In genomic region chr16:29830774-29831173, GRCh38 we compare ENCODE assay signal across 22 cellular contexts. TPM values are rescaled to one million over a fixed set of nuclear protein-coding genes. Genes with fewer than 3 reads are reported as not detected.
"Had no signal": no experiment of that assay in that cellular context is flagged by ENCODE, and none has a peak within 500 bp of the region (broad histone marks: within the 10 kb centered on the region; RNA-seq: fewer than 3 reads in every experiment).

No MANE protein-coding gene starts in this region.

- H3K36me3 ChIP-seq: WERI-Rb-1 had no signal

- H3K27ac Mint-ChIP-seq: activated CD4-positive, alpha-beta memory T cell treated with anti-CD3 and anti-CD28 coated beads, Interleukin-2, amount 10 ng/mL, durations not matched to agents 7 days and 5 days; activated naive CD4-positive, alpha-beta T cell treated with anti-CD3 and anti-CD28 coated beads, Interleukin-2, amount 10 ng/mL, durations not matched to agents 7 days and 5 days; activated naive CD8-positive, alpha-beta T cell treated with anti-CD3 and anti-CD28 coated beads for 36 hours; activated T-helper 1 cell treated with anti-CD3 and anti-CD28 coated beads, Interleukin-12 subunit alpha, Interleukin-12 subunit beta, Interleukin-2, Interleukin-4 antibody, amounts not matched to agents 30 ng/mL and 10 ng/mL and 1 ng/mL, durations not matched to agents 14 hours and 24 hours and 36 hours had no signal

- H3K27me3 ChIP-seq: MG63, Peyer's patch, SJSA1 had no signal

- H3K9me3 Mint-ChIP-seq: activated CD4-positive, alpha-beta memory T cell treated with anti-CD3 and anti-CD28 coated beads, Interleukin-2, amount 10 ng/mL, durations not matched to agents 7 days and 5 days; activated naive CD4-positive, alpha-beta T cell treated with anti-CD3 and anti-CD28 coated beads, Interleukin-2, amount 10 ng/mL, durations not matched to agents 7 days and 5 days; activated naive CD8-positive, alpha-beta T cell treated with anti-CD3 and anti-CD28 coated beads for 36 hours; activated T-helper 1 cell treated with anti-CD3 and anti-CD28 coated beads, Interleukin-12 subunit alpha, Interleukin-12 subunit beta, Interleukin-2, Interleukin-4 antibody, amounts not matched to agents 30 ng/mL and 10 ng/mL and 1 ng/mL, durations not matched to agents 14 hours and 24 hours and 36 hours had no signal

- ATAC-seq: activated CD4-positive, alpha-beta T cell treated with anti-CD3 and anti-CD28 coated beads for 36 hours had no signal

- H3K4me3 Mint-ChIP-seq: activated CD4-positive, alpha-beta memory T cell treated with anti-CD3 and anti-CD28 coated beads, Interleukin-2, amount 10 ng/mL, durations not matched to agents 7 days and 5 days; activated CD4-positive, alpha-beta T cell treated with anti-CD3 and anti-CD28 coated beads for 36 hours; activated naive CD4-positive, alpha-beta T cell treated with anti-CD3 and anti-CD28 coated beads, Interleukin-2, amount 10 ng/mL, durations not matched to agents 7 days and 5 days; activated naive CD8-positive, alpha-beta T cell treated with anti-CD3 and anti-CD28 coated beads for 36 hours; activated T-helper 1 cell treated with anti-CD3 and anti-CD28 coated beads, Interleukin-12 subunit alpha, Interleukin-12 subunit beta, Interleukin-2, Interleukin-4 antibody, amounts not matched to agents 30 ng/mL and 10 ng/mL and 1 ng/mL, durations not matched to agents 14 hours and 24 hours and 36 hours had no signal

- H3K4me3 ChIP-seq: MG63, SJSA1 had no signal

- FAIRE-seq: bronchial epithelial cell had no signal

- DNase-seq: activated CD4-positive, alpha-beta memory T cell treated with anti-CD3 and anti-CD28 coated beads, Interleukin-2, amount 10 ng/mL, durations not matched to agents 7 days and 5 days; activated CD4-positive, alpha-beta T cell treated with anti-CD3 and anti-CD28 coated beads for 36 hours; activated CD4-positive, alpha-beta T cell treated with anti-CD3 and anti-CD28 coated beads, Interleukin-2, amount 50 U/mL, for 1 hour; activated effector memory CD4-positive, alpha-beta T cell treated with anti-CD3 and anti-CD28 coated beads, Interleukin-2, amount 50 U/mL, for 16 hours; activated naive CD4-positive, alpha-beta T cell treated with anti-CD3 and anti-CD28 coated beads, Interleukin-2, amount 10 ng/mL, durations not matched to agents 7 days and 5 days; activated naive CD8-positive, alpha-beta T cell treated with anti-CD3 and anti-CD28 coated beads for 36 hours; anterior cingulate cortex; central memory CD4-positive, alpha-beta T cell; MG63; MV-4-11; NCI-H1105; NCI-H1436; NCI-H1694 treated with DMSO at 0.1 percent for 48 hours; NCI-H2029 treated with DMSO at 0.1 percent for 48 hours; NCI-H446; NCI-H524; Peyer's patch; SHP77; WERI-Rb-1 had no signal

- H3K27me3 Mint-ChIP-seq: activated CD4-positive, alpha-beta memory T cell treated with anti-CD3 and anti-CD28 coated beads, Interleukin-2, amount 10 ng/mL, durations not matched to agents 7 days and 5 days; activated CD4-positive, alpha-beta T cell treated with anti-CD3 and anti-CD28 coated beads for 36 hours; activated naive CD4-positive, alpha-beta T cell treated with anti-CD3 and anti-CD28 coated beads, Interleukin-2, amount 10 ng/mL, durations not matched to agents 7 days and 5 days; activated naive CD8-positive, alpha-beta T cell treated with anti-CD3 and anti-CD28 coated beads for 36 hours had no signal

- H3K27ac ChIP-seq: SJSA1, WERI-Rb-1 had no signal

- H3K9me3 ChIP-seq: MG63, Peyer's patch, SJSA1 had no signal

RNA-seq across cellular contexts. Expression of gene PRRT2, which starts 18.8 kb away (rescaled TPM):
- total RNA-seq: bronchial epithelial cell had no signal
